In genomic region chr6:31820051-31820389, GRCh38 we compare ENCODE assay signal across 11 cellular contexts. TPM values are rescaled to one million over a fixed set of nuclear protein-coding genes. Genes with fewer than 3 reads are reported as not detected.
DNase-seq lines count a peak whose midpoint lies in the region; ATAC-seq, FAIRE-seq and TF ChIP-seq lines count a peak whose summit lies in the region.
"Had no signal": no experiment of that assay in that cellular context is flagged by ENCODE, and none has a peak within 500 bp of the region (broad histone marks: within the 10 kb centered on the region; RNA-seq: fewer than 3 reads in every experiment).

No MANE protein-coding gene starts in this region.

- H3K4me3 ChIP-seq in right lobe of liver, result no peak overlapping the region
- H3K4me3 ChIP-seq in subcutaneous abdominal adipose tissue (ENCODE audit: low read depth in 1 of 5, low read length in 5 of 5), result peak overlapping the region in 1 of 5 donors; percentile 49

- no peak for ATAC-seq in activated CD8-positive, alpha-beta memory T cell treated with anti-CD3 and anti-CD28 coated beads, Interleukin-2, amount 10 ng/mL, durations not matched to agents 7 days and 5 days
- no peak for ATAC-seq in right lobe of liver
- ATAC-seq in HG03460 (IDR thresholded peaks at IDR 0.05; ENCODE audit: unreplicated experiment), result no peak

- FAIRE-seq in GM12891 (lab: Jason Lieb, UNC), result no peak
- FAIRE-seq: G401.6 had no signal

- TF ChIP-seq CTCF in right lobe of liver (IDR thresholded peaks at IDR 0.05), result no peak

- peak overlapping the region; percentile 54 for H3K27ac Mint-ChIP-seq in activated CD8-positive, alpha-beta memory T cell treated with anti-CD3 and anti-CD28 coated beads, Interleukin-2, amount 10 ng/mL, durations not matched to agents 7 days and 5 days
- peak overlapping the region; percentile 47 for H3K27ac Mint-ChIP-seq in activated CD4-positive, alpha-beta memory T cell treated with anti-CD3 and anti-CD28 coated beads for 36 hours

- peaks cover 52% of the 10 kb centered on the region for H3K4me1 Mint-ChIP-seq in activated CD8-positive, alpha-beta memory T cell treated with anti-CD3 and anti-CD28 coated beads, Interleukin-2, amount 10 ng/mL, durations not matched to agents 7 days and 5 days
- peaks cover 50% of the 10 kb centered on the region for H3K4me1 Mint-ChIP-seq in activated CD4-positive, alpha-beta memory T cell treated with anti-CD3 and anti-CD28 coated beads for 36 hours (ENCODE audit: low read depth)

- peak overlapping the region; percentile 33 for H3K4me3 Mint-ChIP-seq in activated CD8-positive, alpha-beta memory T cell treated with anti-CD3 and anti-CD28 coated beads, Interleukin-2, amount 10 ng/mL, durations not matched to agents 7 days and 5 days
- H3K4me3 Mint-ChIP-seq in activated CD4-positive, alpha-beta memory T cell treated with anti-CD3 and anti-CD28 coated beads for 36 hours, result no peak overlapping the region

- H3K36me3 Mint-ChIP-seq in activated CD8-positive, alpha-beta memory T cell treated with anti-CD3 and anti-CD28 coated beads, Interleukin-2, amount 10 ng/mL, durations not matched to agents 7 days and 5 days, result peaks cover 13% of the 10 kb centered on the region
- peaks cover 6% of the 10 kb centered on the region for H3K36me3 Mint-ChIP-seq in activated CD4-positive, alpha-beta memory T cell treated with anti-CD3 and anti-CD28 coated beads for 36 hours

- H3K9me3 Mint-ChIP-seq in activated CD8-positive, alpha-beta memory T cell treated with anti-CD3 and anti-CD28 coated beads, Interleukin-2, amount 10 ng/mL, durations not matched to agents 7 days and 5 days (ENCODE audit: low read depth), result no peaks in the 10 kb centered on the region
- H3K9me3 Mint-ChIP-seq in activated CD4-positive, alpha-beta memory T cell treated with anti-CD3 and anti-CD28 coated beads for 36 hours, result no peaks in the 10 kb centered on the region

- no peak for TF ChIP-seq POLR2A in right lobe of liver (IDR thresholded peaks at IDR 0.05)
- no peak for TF ChIP-seq POLR2A in GM12891 (IDR thresholded peaks at IDR 0.05; ENCODE audit: low read depth, low read length)

- CTCF ChIA-PET in activated CD8-positive, alpha-beta memory T cell treated with anti-CD3 and anti-CD28 coated beads, Interleukin-2, amount 10 ng/mL, durations not matched to agents 7 days and 5 days (lab: Charles Lee), result interaction anchor here (0.8 to 3.3 kb wide), 6 partner anchors 13 to 139 kb away, joined by 3 to 10 read pairs (median 4); partner anchors contain the start of genes LSM2, LY6G5C and VARS1
- CTCF ChIA-PET in activated CD4-positive, alpha-beta memory T cell treated with anti-CD3 and anti-CD28 coated beads for 36 hours (lab: Charles Lee), result interaction anchor here (1.4 kb wide), 2 partner anchors 14 to 24 kb away, joined by 5 to 6 read pairs; partner anchors contain the start of genes LSM2 and VARS1

- H3K27ac ChIP-seq in right lobe of liver (peak overlapping the region in 2 of 3 donors; percentile 79 to 100), subcutaneous abdominal adipose tissue (ENCODE audit: low read depth, low read length) (peak overlapping the region; percentile 100)

- H3K36me3 ChIP-seq in right lobe of liver, result no peaks in the 10 kb centered on the region
- no peaks in the 10 kb centered on the region for H3K36me3 ChIP-seq in subcutaneous abdominal adipose tissue (ENCODE audit: control insufficient read depth in 5 of 5, insufficient read depth in 5 of 5, low read length in 5 of 5)

- no peak for DNase-seq in activated CD8-positive, alpha-beta memory T cell treated with anti-CD3 and anti-CD28 coated beads, Interleukin-2, amount 10 ng/mL, durations not matched to agents 7 days and 5 days
- no peak for DNase-seq in activated CD8-positive, alpha-beta memory T cell treated with anti-CD3 and anti-CD28 coated beads, Interleukin-2, amount 50 U/mL, for 4 hours
- no peak for DNase-seq in activated CD4-positive, alpha-beta memory T cell treated with anti-CD3 and anti-CD28 coated beads for 36 hours
- DNase-seq in right lobe of liver, result no peak
- no peak for DNase-seq in OCI-M2 (lab: John Stamatoyannopoulos, UW; ENCODE audit: unreplicated experiment)
- no peak for DNase-seq in GM12891 (ENCODE audit: insufficient read length, low spot score)
- DNase-seq: H7, NCI-H82 had no signal

- peak overlapping the region in 2 of 5 donors; percentile 28 to 57 for H3K9ac ChIP-seq in subcutaneous abdominal adipose tissue (ENCODE audit: low read length in 5 of 5)

- H3K27me3 Mint-ChIP-seq in activated CD8-positive, alpha-beta memory T cell treated with anti-CD3 and anti-CD28 coated beads, Interleukin-2, amount 10 ng/mL, durations not matched to agents 7 days and 5 days, result no peaks in the 10 kb centered on the region
- no peaks in the 10 kb centered on the region for H3K27me3 Mint-ChIP-seq in activated CD4-positive, alpha-beta memory T cell treated with anti-CD3 and anti-CD28 coated beads for 36 hours

- no peaks in the 10 kb centered on the region for H3K9me3 ChIP-seq in right lobe of liver
- no peaks in the 10 kb centered on the region for H3K9me3 ChIP-seq in subcutaneous abdominal adipose tissue (ENCODE audit: control insufficient read depth in 5 of 5, low read length in 5 of 5)

- intact Hi-C loops in activated CD4-positive, alpha-beta memory T cell treated with anti-CD3 and anti-CD28 coated beads for 36 hours (cut with micrococcal nuclease), result loop anchor here (5.0 to 10.0 kb wide), 4 partner anchors 43 to 1145 kb away; partner anchors contain the start of genes BRD2, GPSM3, LTA and PBX2
- intact Hi-C loops in right lobe of liver (cut with DNase I), result no loop called here

- POLR2A ChIA-PET in activated CD4-positive, alpha-beta memory T cell treated with anti-CD3 and anti-CD28 coated beads for 36 hours (lab: Charles Lee), result interaction anchor here (0.6 kb wide), 1 partner anchor 17 kb away, joined by 3 read pairs; no protein-coding TSS in a partner anchor

- H3K4me1 ChIP-seq in right lobe of liver (peaks cover 0 to 36% (median 14%) of the 10 kb centered on the region in 4 donors), subcutaneous abdominal adipose tissue (ENCODE audit: control insufficient read depth in 5 of 5, insufficient read depth in 5 of 5, low read length in 5 of 5) (peaks cover 8 to 55% (median 50%) of the 10 kb centered on the region in 5 donors)

- 93% methylated on average over 3 of the region's 3 CpGs for WGBS in right lobe of liver (ENCODE audit: insufficient coverage, low coverage, low lambda C conversion rate, missing lambda C conversion rate)

- H3K27me3 ChIP-seq in right lobe of liver (no peaks in the 10 kb centered on the region), subcutaneous abdominal adipose tissue (ENCODE audit: control insufficient read depth in 5 of 5, insufficient read depth in 4 of 5, low read length in 5 of 5) (no peaks in the 10 kb centered on the region)

TF ChIP-seq in GM12891, 5 proteins besides CTCF, POLR2A, EP300 and RAD21:
- TF ChIP-seq TAF1 (IDR thresholded peaks at IDR 0.05; ENCODE audit: low read depth, low read length), result no peak
- no peak for TF ChIP-seq POLR2AphosphoS5 (IDR thresholded peaks at IDR 0.05; ENCODE audit: low read depth, low read length)
- no peak for TF ChIP-seq POU2F2 (IDR thresholded peaks at IDR 0.05; ENCODE audit: low read depth, low read length)
- no peak for TF ChIP-seq PAX5 (IDR thresholded peaks at IDR 0.05; ENCODE audit: insufficient read depth, low read length, severe bottlenecking)
- no peak for TF ChIP-seq SPI1 (IDR thresholded peaks at IDR 0.05; ENCODE audit: low read depth, low read length)

RNA-seq across cellular contexts. Expression of gene HSPA1A, which starts 4.7 kb away (rescaled TPM):
- 100 to 1,000 TPM; 124 to 137 TPM for total RNA-seq in activated CD8-positive, alpha-beta memory T cell treated with anti-CD3 and anti-CD28 coated beads, Interleukin-2, amount 10 ng/mL, durations not matched to agents 7 days and 5 days
- total RNA-seq in activated CD4-positive, alpha-beta memory T cell treated with anti-CD3 and anti-CD28 coated beads for 36 hours, result 10 to 100 TPM; 68.5 to 69.9 TPM
- 100 to 1,000 TPM in 2 of 6 experiments, 10 to 100 TPM in 4; 73.2 to 442 (median 80.2) TPM for total RNA-seq in right lobe of liver
- polyA plus RNA-seq in GM12891 (2012; ENCODE audit: low read depth, missing spikeins), result 9.6 TPM

RNA-seq across cellular contexts. Expression of gene HSPA1L, which starts 4.9 kb away (rescaled TPM):
- total RNA-seq in activated CD8-positive, alpha-beta memory T cell treated with anti-CD3 and anti-CD28 coated beads, Interleukin-2, amount 10 ng/mL, durations not matched to agents 7 days and 5 days, result 1 to 10 TPM; 2.9 to 3.1 TPM
- total RNA-seq in activated CD4-positive, alpha-beta memory T cell treated with anti-CD3 and anti-CD28 coated beads for 36 hours, result 1 to 10 TPM; 2.0 TPM
- total RNA-seq in right lobe of liver, result 1 to 10 TPM in 1 of 6 experiments, under 1 TPM in 5; 0.37 to 1.2 (median 0.56) TPM
- 1.1 TPM for polyA plus RNA-seq in GM12891 (2012; ENCODE audit: low read depth, missing spikeins)

RNA-seq across cellular contexts. Expression of gene HSPA1B, which starts 7.5 kb away (rescaled TPM):
- 10 to 100 TPM; 64.6 to 71.6 TPM for total RNA-seq in activated CD8-positive, alpha-beta memory T cell treated with anti-CD3 and anti-CD28 coated beads, Interleukin-2, amount 10 ng/mL, durations not matched to agents 7 days and 5 days
- total RNA-seq in activated CD4-positive, alpha-beta memory T cell treated with anti-CD3 and anti-CD28 coated beads for 36 hours, result 10 to 100 TPM; 59.5 to 62.3 TPM
- total RNA-seq in right lobe of liver, result 100 to 1,000 TPM in 2 of 6 experiments, 10 to 100 TPM in 4; 41.5 to 144 (median 47.5) TPM
- 6.6 TPM for polyA plus RNA-seq in GM12891 (2012; ENCODE audit: low read depth, missing spikeins)

RNA-seq across cellular contexts. Expression of gene LSM2, which starts 13.3 kb away (rescaled TPM):
- 100 to 1,000 TPM; 124 to 129 TPM for total RNA-seq in activated CD8-positive, alpha-beta memory T cell treated with anti-CD3 and anti-CD28 coated beads, Interleukin-2, amount 10 ng/mL, durations not matched to agents 7 days and 5 days
- total RNA-seq in activated CD4-positive, alpha-beta memory T cell treated with anti-CD3 and anti-CD28 coated beads for 36 hours, result 100 to 1,000 TPM; 142 to 143 TPM
- 10 to 100 TPM; 11.0 to 26.1 (median 11.6) TPM for total RNA-seq in right lobe of liver
- 106 TPM for polyA plus RNA-seq in GM12891 (2012; ENCODE audit: low read depth, missing spikeins)

RNA-seq across cellular contexts. Expression of gene VARS1, which starts 24.5 kb away (rescaled TPM):
- total RNA-seq in activated CD8-positive, alpha-beta memory T cell treated with anti-CD3 and anti-CD28 coated beads, Interleukin-2, amount 10 ng/mL, durations not matched to agents 7 days and 5 days, result 100 to 1,000 TPM; 107 to 140 TPM
- 100 to 1,000 TPM; 141 to 153 TPM for total RNA-seq in activated CD4-positive, alpha-beta memory T cell treated with anti-CD3 and anti-CD28 coated beads for 36 hours
- 10 to 100 TPM; 31.0 to 58.1 (median 41.0) TPM for total RNA-seq in right lobe of liver
- polyA plus RNA-seq in GM12891 (2012; ENCODE audit: low read depth, missing spikeins), result 50.1 TPM
